In the genomic region with DNA sequence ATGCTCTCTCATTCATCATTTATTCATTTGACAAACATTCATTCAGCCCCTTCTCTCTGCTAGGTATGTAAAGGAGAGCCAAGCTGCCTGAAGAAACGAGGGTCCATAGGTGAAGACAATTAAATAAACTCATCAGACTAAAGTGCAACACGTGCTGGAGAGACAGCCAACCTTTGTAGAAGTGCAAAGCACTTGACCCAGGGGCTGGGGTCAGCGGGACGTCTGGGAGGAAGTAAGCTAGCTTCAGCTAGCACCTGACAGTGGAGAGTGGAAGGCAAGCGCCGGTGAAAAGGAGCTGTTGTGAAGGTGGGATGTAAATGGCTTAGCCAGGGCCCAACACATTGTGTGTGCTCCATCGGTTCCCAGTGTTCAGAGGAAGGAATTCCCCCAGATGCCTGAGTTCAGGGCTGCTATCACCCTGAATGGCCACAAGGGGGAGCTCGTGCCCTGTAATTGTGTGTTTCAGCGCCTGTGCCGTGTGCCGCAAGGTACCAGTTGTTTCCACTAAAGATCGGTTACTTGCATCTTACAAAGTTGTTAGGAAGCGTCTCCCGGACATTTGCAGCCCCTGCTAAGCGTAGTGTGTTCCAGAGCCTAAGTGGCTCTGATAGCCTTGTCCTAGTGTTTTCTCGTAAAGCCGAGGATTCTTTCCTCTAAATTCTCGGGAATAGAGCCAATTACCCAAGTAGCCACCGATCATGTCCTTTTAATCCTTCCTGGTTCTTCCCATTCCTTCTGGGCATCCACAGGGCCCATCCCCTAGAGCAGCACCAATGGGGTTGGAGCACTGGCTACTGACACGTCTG, we compare ENCODE assay signal across 8 cellular contexts. TPM values are rescaled to one million over a fixed set of nuclear protein-coding genes. Genes with fewer than 3 reads are reported as not detected.
DNase-seq lines count a peak whose midpoint lies in the region; ATAC-seq and TF ChIP-seq lines count a peak whose summit lies in the region.

No MANE protein-coding gene starts in this region.

- ATAC-seq in HG03139 (IDR thresholded peaks at IDR 0.05; ENCODE audit: unreplicated experiment) = no peak

- no peak overlapping the region for H3K27ac ChIP-seq in stomach smooth muscle (ENCODE audit: low read length)

- H3K9me3 ChIP-seq in stomach smooth muscle (ENCODE audit: control insufficient read depth in 2 of 2, low read length in 2 of 2) = no peaks in the 10 kb centered on the region

- H3K4me1 ChIP-seq in stomach smooth muscle (ENCODE audit: control insufficient read depth, insufficient read depth, low read length) = peaks cover 5% of the 10 kb centered on the region

- no peaks in the 10 kb centered on the region for H3K36me3 ChIP-seq in stomach smooth muscle (ENCODE audit: control insufficient read depth in 2 of 2, insufficient read depth in 2 of 2, low read length in 2 of 2)

- peaks cover 34 to 35% of the 10 kb centered on the region in 2 donors for H3K27me3 ChIP-seq in stomach smooth muscle (ENCODE audit: control insufficient read depth in 1 of 2, insufficient read depth in 2 of 2, low read length in 2 of 2)

- peak; percentile 83 for DNase-seq in DMS53 (lab: John Stamatoyannopoulos, UW)
- DNase-seq in Jurkat, Clone E6-1 (ENCODE audit: low read depth, low spot score) = peak; percentile 59
- DNase-seq in RPMI8226 = peak; percentile 64
- peak; percentile 45 to 56 for DNase-seq in activated T-helper 1 cell treated with anti-CD3 and anti-CD28 coated beads, Interleukin-2, amount 50 U/mL, for 16 hours (ENCODE audit: low read depth in 1 of 2, low spot score in 1 of 2)
- DNase-seq in foreskin fibroblast = peak; percentile 48 to 86
- peak; percentile 19 for DNase-seq in non-pigmented ciliary epithelial cell (ENCODE audit: low read depth)

- TF ChIP-seq CTCF in foreskin fibroblast (IDR thresholded peaks at IDR 0.05; ENCODE audit: low read depth, low read length) = peak; percentile 94

- H3K9ac ChIP-seq in stomach smooth muscle (ENCODE audit: low read length in 2 of 2) = no peak overlapping the region

- H3K4me3 ChIP-seq in Jurkat, Clone E6-1 (ENCODE audit: low read length) = peak overlapping the region; percentile 21
- H3K4me3 ChIP-seq in foreskin fibroblast (ENCODE audit: low read depth in 1 of 2, low read length in 2 of 2) (peak overlapping the region; percentile 46 to 57), stomach smooth muscle (ENCODE audit: low read length in 2 of 2) (peak overlapping the region; percentile 18 to 69)

RNA-seq across cellular contexts. Expression of gene TLX1, which starts 30.6 kb away (rescaled TPM):
- not detected for polyA plus RNA-seq in Jurkat, Clone E6-1 (2012; ENCODE audit: insufficient read depth, insufficient read length)

Comparison
In these comparisons a context has a peak if more than half of its experiments do, and no peak if none do; other contexts are left out.
1. DNase-seq: peak in every context shown above with its lines; median percentile 83 in DMS53; 67 in foreskin fibroblast; 64 in RPMI8226; 59 in Jurkat, Clone E6-1; 50 in activated T-helper 1 cell treated with anti-CD3 and anti-CD28 coated beads, Interleukin-2, amount 50 U/mL, for 16 hours; 19 in non-pigmented ciliary epithelial cell.